ENCODE assay signal across 8 cellular contexts in genomic region chr10:73889014-73889413, GRCh38. TPM values are rescaled to one million over a fixed set of nuclear protein-coding genes. Genes with fewer than 3 reads are reported as not detected.
DNase-seq lines count a peak whose midpoint lies in the region; ATAC-seq and TF ChIP-seq lines count a peak whose summit lies in the region.

No MANE protein-coding gene starts in this region.

- intact Hi-C loops in activated CD8-positive, alpha-beta T cell treated with anti-CD3 and anti-CD28 coated beads for 36 hours (cut with micrococcal nuclease) = loop anchor here (5.0 kb wide), 2 partner anchors 188 to 213 kb away; no protein-coding TSS in a partner anchor

- TF ChIP-seq CTCF in activated CD8-positive, alpha-beta T cell treated with anti-CD3 and anti-CD28 coated beads for 36 hours (IDR thresholded peaks at IDR 0.05) = no peak
- TF ChIP-seq CTCF in choroid plexus epithelial cell (conservative IDR thresholded peaks at IDR 0.05; ENCODE audit: low read depth, low read length) (no peak), nephron (IDR thresholded peaks at IDR 0.05; ENCODE audit: unreplicated experiment in 3 of 3) (no peak), WTC11 (IDR thresholded peaks at IDR 0.05) (no peak)

- DNase-seq in activated CD8-positive, alpha-beta T cell treated with anti-CD3 and anti-CD28 coated beads for 36 hours = peak; percentile 69
- no peak for DNase-seq in activated CD8-positive, alpha-beta T cell treated with anti-CD3 and anti-CD28 coated beads, Interleukin-2, amount 10 ng/mL, durations not matched to agents 7 days and 5 days
- DNase-seq in NCI-H510A treated with DMSO at 0.1 percent for 48 hours (lab: John Stamatoyannopoulos, UW) (peak; percentile 53), choroid plexus epithelial cell (ENCODE audit: low read depth) (peak; percentile 59), WTC11 (ENCODE audit: low spot score) (no peak)

- no peak overlapping the region for H3K4me3 ChIP-seq in choroid plexus epithelial cell (ENCODE audit: low read depth, low read length)

- POLR2A ChIA-PET in activated CD8-positive, alpha-beta T cell treated with anti-CD3 and anti-CD28 coated beads for 36 hours (lab: Charles Lee) = interaction anchor here (1.0 kb wide), 1 partner anchor 22 kb away, joined by 3 read pairs; the partner anchor contains the start of gene PLAU
- POLR2A ChIA-PET in activated CD8-positive, alpha-beta T cell treated with anti-CD3 and anti-CD28 coated beads, Interleukin-2, amount 10 ng/mL, durations not matched to agents 7 days and 5 days (lab: Charles Lee) = interaction anchor here (0.7 kb wide), 1 partner anchor 10 kb away, joined by 4 read pairs; no protein-coding TSS in a partner anchor
- POLR2A ChIA-PET in WTC11 (lab: Charles Lee) = interaction anchor here (0.9 kb wide), 1 partner anchor 18 kb away, joined by 3 read pairs; no protein-coding TSS in a partner anchor

- no peak overlapping the region for H3K4me3 Mint-ChIP-seq in activated CD8-positive, alpha-beta T cell treated with anti-CD3 and anti-CD28 coated beads for 36 hours
- no peak overlapping the region for H3K4me3 Mint-ChIP-seq in activated CD8-positive, alpha-beta T cell treated with anti-CD3 and anti-CD28 coated beads, Interleukin-2, amount 10 ng/mL, durations not matched to agents 7 days and 5 days
- H3K4me3 Mint-ChIP-seq in nephron = no peak overlapping the region
- H3K4me3 Mint-ChIP-seq in WTC11 = no peak overlapping the region

- peak; percentile 83 for ATAC-seq in activated CD8-positive, alpha-beta T cell treated with anti-CD3 and anti-CD28 coated beads for 36 hours
- ATAC-seq in activated CD8-positive, alpha-beta T cell treated with anti-CD3 and anti-CD28 coated beads, Interleukin-2, amount 10 ng/mL, durations not matched to agents 7 days and 5 days = no peak
- ATAC-seq in WTC11 = no peak
- no peak for ATAC-seq in GM18867 (IDR thresholded peaks at IDR 0.05; ENCODE audit: unreplicated experiment)
- ATAC-seq in HG02588 (IDR thresholded peaks at IDR 0.05; ENCODE audit: unreplicated experiment) = no peak

- CTCF ChIA-PET in activated CD8-positive, alpha-beta T cell treated with anti-CD3 and anti-CD28 coated beads for 36 hours (lab: Charles Lee) = interaction anchor here (0.7 to 19.1 kb wide), 9 partner anchors 10 to 218 kb away, joined by 3 to 466 read pairs (median 5); no protein-coding TSS in a partner anchor
- CTCF ChIA-PET in activated CD8-positive, alpha-beta T cell treated with anti-CD3 and anti-CD28 coated beads, Interleukin-2, amount 10 ng/mL, durations not matched to agents 7 days and 5 days (lab: Charles Lee) = interaction anchor here (0.8 to 11.9 kb wide), 12 partner anchors 10 to 214 kb away, joined by 3 to 408 read pairs (median 5); no protein-coding TSS in a partner anchor
- CTCF ChIA-PET in WTC11 (lab: Charles Lee) = interaction anchor here (1.0 to 9.1 kb wide), 8 partner anchors 10 to 215 kb away, joined by 3 to 155 read pairs (median 10); partner anchors contain the start of gene CAMK2G

- H3K36me3 Mint-ChIP-seq in activated CD8-positive, alpha-beta T cell treated with anti-CD3 and anti-CD28 coated beads for 36 hours (ENCODE audit: low read depth) = no peaks in the 10 kb centered on the region
- no peaks in the 10 kb centered on the region for H3K36me3 Mint-ChIP-seq in activated CD8-positive, alpha-beta T cell treated with anti-CD3 and anti-CD28 coated beads, Interleukin-2, amount 10 ng/mL, durations not matched to agents 7 days and 5 days (ENCODE audit: low read depth)
- no peaks in the 10 kb centered on the region for H3K36me3 Mint-ChIP-seq in nephron (ENCODE audit: low read depth)
- no peaks in the 10 kb centered on the region for H3K36me3 Mint-ChIP-seq in WTC11

- H3K27ac Mint-ChIP-seq in activated CD8-positive, alpha-beta T cell treated with anti-CD3 and anti-CD28 coated beads for 36 hours = no peak overlapping the region
- H3K27ac Mint-ChIP-seq in activated CD8-positive, alpha-beta T cell treated with anti-CD3 and anti-CD28 coated beads, Interleukin-2, amount 10 ng/mL, durations not matched to agents 7 days and 5 days = no peak overlapping the region
- H3K27ac Mint-ChIP-seq in nephron (peak overlapping the region in 2 of 3 experiments; percentile 28 to 97), WTC11 (no peak overlapping the region)

- H3K4me1 Mint-ChIP-seq in activated CD8-positive, alpha-beta T cell treated with anti-CD3 and anti-CD28 coated beads for 36 hours (ENCODE audit: low read depth) = peaks cover 2% of the 10 kb centered on the region
- H3K4me1 Mint-ChIP-seq in activated CD8-positive, alpha-beta T cell treated with anti-CD3 and anti-CD28 coated beads, Interleukin-2, amount 10 ng/mL, durations not matched to agents 7 days and 5 days (ENCODE audit: low read depth) = peaks cover 7% of the 10 kb centered on the region
- H3K4me1 Mint-ChIP-seq in nephron = peaks cover 33% of the 10 kb centered on the region
- peaks cover 19% of the 10 kb centered on the region for H3K4me1 Mint-ChIP-seq in WTC11

- peaks cover 9% of the 10 kb centered on the region for H3K27me3 Mint-ChIP-seq in activated CD8-positive, alpha-beta T cell treated with anti-CD3 and anti-CD28 coated beads for 36 hours
- peaks cover 9% of the 10 kb centered on the region for H3K27me3 Mint-ChIP-seq in activated CD8-positive, alpha-beta T cell treated with anti-CD3 and anti-CD28 coated beads, Interleukin-2, amount 10 ng/mL, durations not matched to agents 7 days and 5 days (ENCODE audit: low read depth)
- H3K27me3 Mint-ChIP-seq in nephron (ENCODE audit: low read depth) = no peaks in the 10 kb centered on the region
- no peaks in the 10 kb centered on the region for H3K27me3 Mint-ChIP-seq in WTC11 (ENCODE audit: low read depth)

- no peaks in the 10 kb centered on the region for H3K9me3 Mint-ChIP-seq in activated CD8-positive, alpha-beta T cell treated with anti-CD3 and anti-CD28 coated beads for 36 hours
- no peaks in the 10 kb centered on the region for H3K9me3 Mint-ChIP-seq in activated CD8-positive, alpha-beta T cell treated with anti-CD3 and anti-CD28 coated beads, Interleukin-2, amount 10 ng/mL, durations not matched to agents 7 days and 5 days (ENCODE audit: insufficient read depth)
- no peaks in the 10 kb centered on the region for H3K9me3 Mint-ChIP-seq in nephron
- H3K9me3 Mint-ChIP-seq in WTC11 = no peaks in the 10 kb centered on the region

TF ChIP-seq in WTC11, 78 proteins besides CTCF, POLR2A, EP300 and RAD21:
- no peak for TF ChIP-seq FOXP1 (CRISPR knock-in tag; IDR thresholded peaks at IDR 0.05; ENCODE audit: borderline replicate concordance)
- no peak for TF ChIP-seq ATF2 (CRISPR knock-in tag; IDR thresholded peaks at IDR 0.05; ENCODE audit: borderline replicate concordance, low read depth)
- TF ChIP-seq KAT7 (CRISPR knock-in tag; IDR thresholded peaks at IDR 0.05; ENCODE audit: borderline replicate concordance) = no peak
- TF ChIP-seq STAT6 (CRISPR knock-in tag; conservative IDR thresholded peaks at IDR 0.05; ENCODE audit: low read depth) = no peak
- no peak for TF ChIP-seq OVOL2 (CRISPR knock-in tag; IDR thresholded peaks at IDR 0.05; ENCODE audit: borderline replicate concordance)
- TF ChIP-seq ZSCAN18 (CRISPR knock-in tag; IDR thresholded peaks at IDR 0.05) = no peak

RNA-seq across cellular contexts. Expression of gene CAMK2G, which starts 14.7 kb away (rescaled TPM):
- total RNA-seq in activated CD8-positive, alpha-beta T cell treated with anti-CD3 and anti-CD28 coated beads for 36 hours = 10 to 100 TPM; 17.8 to 18.5 TPM
- total RNA-seq in activated CD8-positive, alpha-beta T cell treated with anti-CD3 and anti-CD28 coated beads, Interleukin-2, amount 10 ng/mL, durations not matched to agents 7 days and 5 days = 10 to 100 TPM; 43.2 to 48.4 TPM
- total RNA-seq in WTC11 (2021) = 34.9 to 39.9 TPM (median 34.9 TPM) in 3 replicates

RNA-seq across cellular contexts. Expression of gene PLAU, which starts 21.9 kb away (rescaled TPM):
- under 1 TPM; 0.41 to 0.47 TPM for total RNA-seq in activated CD8-positive, alpha-beta T cell treated with anti-CD3 and anti-CD28 coated beads for 36 hours
- total RNA-seq in activated CD8-positive, alpha-beta T cell treated with anti-CD3 and anti-CD28 coated beads, Interleukin-2, amount 10 ng/mL, durations not matched to agents 7 days and 5 days = 1 to 10 TPM; 1.1 to 1.6 TPM
- 15.0 to 18.0 TPM (median 16.2 TPM) in 3 replicates for total RNA-seq in WTC11 (2021)

Comparison
In these comparisons a context has a peak if more than half of its experiments do, and no peak if none do; other contexts are left out.
1. DNase-seq: peak in activated CD8-positive, alpha-beta T cell treated with anti-CD3 and anti-CD28 coated beads for 36 hours (single experiment), NCI-H510A treated with DMSO at 0.1 percent for 48 hours (single experiment) and choroid plexus epithelial cell (single experiment); none in activated CD8-positive, alpha-beta T cell treated with anti-CD3 and anti-CD28 coated beads, Interleukin-2, amount 10 ng/mL, durations not matched to agents 7 days and 5 days (single experiment) and WTC11 (single experiment).
2. H3K27ac Mint-ChIP-seq: peak in nephron (2 of 3); none in activated CD8-positive, alpha-beta T cell treated with anti-CD3 and anti-CD28 coated beads for 36 hours (single experiment), activated CD8-positive, alpha-beta T cell treated with anti-CD3 and anti-CD28 coated beads, Interleukin-2, amount 10 ng/mL, durations not matched to agents 7 days and 5 days (single experiment) and WTC11 (single experiment).